ENCODE assay signal across 13 cellular contexts in the genomic region with DNA sequence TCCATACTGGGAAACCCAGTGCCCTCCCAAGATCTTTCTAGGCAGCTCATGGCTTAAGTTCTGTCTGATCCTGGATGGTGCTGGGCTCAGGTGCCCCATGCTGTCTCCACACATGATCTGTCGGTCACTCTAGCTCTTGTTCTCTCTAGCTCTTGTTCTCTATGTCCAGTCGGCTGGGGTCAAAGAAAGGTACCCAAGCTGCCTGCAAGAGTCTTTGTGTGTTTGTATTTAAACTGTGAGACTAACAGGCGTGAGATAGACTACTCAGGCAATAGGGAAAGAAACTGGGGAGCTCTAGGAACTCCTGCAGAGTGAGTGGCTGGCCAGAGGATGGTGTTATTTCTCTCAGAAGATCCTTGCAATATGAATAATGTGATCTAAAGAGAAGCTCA. TPM values are rescaled to one million over a fixed set of nuclear protein-coding genes. Genes with fewer than 3 reads are reported as not detected.
DNase-seq lines count a peak whose midpoint lies in the region; TF ChIP-seq lines count a peak whose summit lies in the region.
"Had no signal": no experiment of that assay in that cellular context is flagged by ENCODE, and none has a peak within 500 bp of the region (broad histone marks: within the 10 kb centered on the region; RNA-seq: fewer than 3 reads in every experiment).

No MANE protein-coding gene starts in this region.

- H4K20me1 ChIP-seq in smooth muscle cell (ENCODE audit: low read depth) (no peaks in the 10 kb centered on the region), mammary epithelial cell (ENCODE audit: insufficient read depth, low read length) (no peaks in the 10 kb centered on the region)

- in situ Hi-C loops in mammary epithelial cell (cut with MboI; ENCODE audit: low sequenced_read_pairs in 2 of 2): loop anchor here (5.0 to 10.0 kb wide), 3 partner anchors 160 to 310 kb away; no protein-coding TSS in a partner anchor

- H3K4me1 Mint-ChIP-seq in activated naive CD4-positive, alpha-beta T cell treated with anti-CD3 and anti-CD28 coated beads for 36 hours (ENCODE audit: low read depth): no peaks in the 10 kb centered on the region
- peaks cover 5% of the 10 kb centered on the region; the same call in 1 of the 2 replicates for H3K4me1 Mint-ChIP-seq in HFFc6 (ENCODE audit: low read depth)
- H3K4me1 Mint-ChIP-seq: activated CD4-positive, alpha-beta T cell treated with anti-CD3 and anti-CD28 coated beads, Interleukin-2, amount 10 ng/mL, durations not matched to agents 24 days and 14 days had no signal

- H3K9ac ChIP-seq in smooth muscle cell (ENCODE audit: low read depth) (no peak overlapping the region), mammary epithelial cell (ENCODE audit: insufficient read depth, low read length) (no peak overlapping the region)
- H3K9ac ChIP-seq: GM23248 had no signal

- no peaks in the 10 kb centered on the region for H3K9me3 Mint-ChIP-seq in activated naive CD4-positive, alpha-beta T cell treated with anti-CD3 and anti-CD28 coated beads for 36 hours
- H3K9me3 Mint-ChIP-seq in HFFc6: no peaks in the 10 kb centered on the region
- H3K9me3 Mint-ChIP-seq: activated CD4-positive, alpha-beta T cell treated with anti-CD3 and anti-CD28 coated beads, Interleukin-2, amount 10 ng/mL, durations not matched to agents 24 days and 14 days; CD4-positive, alpha-beta T cell had no signal

- DNase-seq in NCI-H1417 (lab: John Stamatoyannopoulos, UW) (peak in 2 of 3 experiments; percentile 31 to 70), NCI-H1417 treated with DMSO at 0.1 percent for 48 hours (lab: John Stamatoyannopoulos, UW) (no peak), WERI-Rb-1 (peak; percentile 48), kidney tubule cell (ENCODE audit: low spot score) (peak; percentile 16), smooth muscle cell (lab: John Stamatoyannopoulos, UW; ENCODE audit: unreplicated experiment) (no peak), mammary epithelial cell (no peak), HFFc6 (no peak)
- no peak for DNase-seq in activated naive CD4-positive, alpha-beta T cell treated with anti-CD3 and anti-CD28 coated beads for 36 hours

- CTCF ChIA-PET in mammary epithelial cell (lab: Charles Lee; ENCODE audit: low non-redundant PET): interaction anchor here (0.7 to 1.2 kb wide), 2 partner anchors 69 to 172 kb away, joined by 4 to 8 read pairs; no protein-coding TSS in a partner anchor
- CTCF ChIA-PET in activated naive CD4-positive, alpha-beta T cell treated with anti-CD3 and anti-CD28 coated beads for 36 hours (lab: Charles Lee): interaction anchor here (0.6 to 10.3 kb wide), 16 partner anchors 10 to 548 kb away, joined by 3 to 141 read pairs (median 4); partner anchors contain the start of gene NDUFB4

- H3K36me3 ChIP-seq in WERI-Rb-1 (no peaks in the 10 kb centered on the region), smooth muscle cell (ENCODE audit: low read depth) (no peaks in the 10 kb centered on the region), mammary epithelial cell (ENCODE audit: insufficient read depth, low read length) (no peaks in the 10 kb centered on the region)

- peak overlapping the region; percentile 21 for H2AFZ ChIP-seq in smooth muscle cell (ENCODE audit: low read depth)
- no peak overlapping the region for H2AFZ ChIP-seq in mammary epithelial cell (ENCODE audit: low read depth, low read length)
- H2AFZ ChIP-seq: GM23248 had no signal

- H3K4me1 ChIP-seq in smooth muscle cell (ENCODE audit: low read depth) (peaks cover 4% of the 10 kb centered on the region), mammary epithelial cell (ENCODE audit: insufficient read depth, low read length) (no peaks in the 10 kb centered on the region)

- WGBS in smooth muscle cell (ENCODE audit: low lambda C conversion rate): 72% methylated on average over 3 of the region's 3 CpGs
- 56% methylated on average over 3 of the region's 3 CpGs for WGBS in mammary epithelial cell (ENCODE audit: low coverage, missing lambda C conversion rate)

- dilution Hi-C loops in mammary epithelial cell (cut with HindIII; ENCODE audit: low sequenced_read_pairs): no loop called here

- no peaks in the 10 kb centered on the region for H3K9me3 ChIP-seq in WERI-Rb-1 (ENCODE audit: severe bottlenecking)
- H3K9me3 ChIP-seq in smooth muscle cell (replicated peaks; ENCODE audit: low read depth): no peaks in the 10 kb centered on the region
- no peaks in the 10 kb centered on the region for H3K9me3 ChIP-seq in mammary epithelial cell (replicated peaks; ENCODE audit: insufficient read depth, low read length)

- BruUV-seq in mammary epithelial cell (replicated peaks; lab: Mats Ljungman, UMichigan): no TSS peak

- no peaks in the 10 kb centered on the region for H3K27me3 ChIP-seq in WERI-Rb-1 (ENCODE audit: insufficient read depth, low read depth, severe bottlenecking)
- H3K27me3 ChIP-seq in smooth muscle cell (ENCODE audit: low read depth): no peaks in the 10 kb centered on the region
- H3K27me3 ChIP-seq in mammary epithelial cell (ENCODE audit: insufficient read depth, low read length): no peaks in the 10 kb centered on the region

- H3K79me2 ChIP-seq in smooth muscle cell (ENCODE audit: low read depth) (no peaks in the 10 kb centered on the region), mammary epithelial cell (ENCODE audit: insufficient read depth, low read length) (no peaks in the 10 kb centered on the region)

- no peaks in the 10 kb centered on the region for H3F3A ChIP-seq in smooth muscle cell (ENCODE audit: low read depth)

- no peak overlapping the region for H3K4me2 ChIP-seq in smooth muscle cell
- no peak overlapping the region for H3K4me2 ChIP-seq in mammary epithelial cell (ENCODE audit: insufficient read depth, low read depth, low read length)

- H3K27ac Mint-ChIP-seq in activated naive CD4-positive, alpha-beta T cell treated with anti-CD3 and anti-CD28 coated beads for 36 hours: no peak overlapping the region
- H3K27ac Mint-ChIP-seq in HFFc6: no peak overlapping the region
- H3K27ac Mint-ChIP-seq: activated CD4-positive, alpha-beta T cell treated with anti-CD3 and anti-CD28 coated beads, Interleukin-2, amount 10 ng/mL, durations not matched to agents 24 days and 14 days; CD4-positive, alpha-beta T cell had no signal

- H3K36me3 Mint-ChIP-seq in activated naive CD4-positive, alpha-beta T cell treated with anti-CD3 and anti-CD28 coated beads for 36 hours (ENCODE audit: low read depth): no peaks in the 10 kb centered on the region
- no peaks in the 10 kb centered on the region for H3K36me3 Mint-ChIP-seq in HFFc6 (ENCODE audit: low read depth)

- intact Hi-C loops in mammary epithelial cell (cut with micrococcal nuclease): loop anchor here (1.0 to 5.0 kb wide), 6 partner anchors 60 to 552 kb away; partner anchors contain the start of gene LRRC58
- intact Hi-C loops in activated naive CD4-positive, alpha-beta T cell treated with anti-CD3 and anti-CD28 coated beads for 36 hours (cut with micrococcal nuclease): loop anchor here (1.0 to 5.0 kb wide), 7 partner anchors 104 to 550 kb away; partner anchors contain the start of gene LRRC58

- TF ChIP-seq CTCF in WERI-Rb-1 (IDR thresholded peaks at IDR 0.05; ENCODE audit: low read depth, low read length): peak; percentile 32; the same call in 1 of the 2 replicates
- no peak for TF ChIP-seq CTCF in smooth muscle cell (IDR thresholded peaks at IDR 0.05; ENCODE audit: borderline replicate concordance, insufficient read depth, poor library complexity, severe bottlenecking)
- no peak for TF ChIP-seq CTCF in mammary epithelial cell (conservative IDR thresholded peaks at IDR 0.05 in 1 of 2, IDR thresholded peaks at IDR 0.05 in 1 of 2; ENCODE audit: extremely low read depth in 1 of 2, insufficient read depth in 1 of 2, low read depth in 1 of 2, low read length in 2 of 2)
- TF ChIP-seq CTCF in HFFc6 (IDR thresholded peaks at IDR 0.05): no peak

- no peak overlapping the region for H3K4me3 Mint-ChIP-seq in activated naive CD4-positive, alpha-beta T cell treated with anti-CD3 and anti-CD28 coated beads for 36 hours
- H3K4me3 Mint-ChIP-seq in HFFc6: no peak overlapping the region
- H3K4me3 Mint-ChIP-seq: activated CD4-positive, alpha-beta T cell treated with anti-CD3 and anti-CD28 coated beads, Interleukin-2, amount 10 ng/mL, durations not matched to agents 24 days and 14 days; CD4-positive, alpha-beta T cell had no signal

- H3K27ac ChIP-seq in WERI-Rb-1 (peak overlapping the region; percentile 43), smooth muscle cell (ENCODE audit: low read depth) (no peak overlapping the region), mammary epithelial cell (ENCODE audit: insufficient read depth, low read depth, low read length) (no peak overlapping the region)
- H3K27ac ChIP-seq: GM23248 had no signal

- peaks cover 5% of the 10 kb centered on the region for H3K27me3 Mint-ChIP-seq in activated naive CD4-positive, alpha-beta T cell treated with anti-CD3 and anti-CD28 coated beads for 36 hours (ENCODE audit: low read depth)
- H3K27me3 Mint-ChIP-seq in HFFc6 (ENCODE audit: insufficient read depth): peaks cover 12% of the 10 kb centered on the region

- H3K4me3 ChIP-seq in WERI-Rb-1 (ENCODE audit: low read depth, low read length): no peak overlapping the region
- no peak overlapping the region for H3K4me3 ChIP-seq in smooth muscle cell
- no peak overlapping the region for H3K4me3 ChIP-seq in mammary epithelial cell (replicated peaks in 1 of 3; ENCODE audit: insufficient read depth in 1 of 3, low read depth in 2 of 3, low read length in 3 of 3)
- H3K4me3 ChIP-seq: GM23248 had no signal

RNA-seq across cellular contexts. Expression of gene GPR156, which starts 40.2 kb away (rescaled TPM):
- total RNA-seq in smooth muscle cell (1.7 and 2.9 TPM in 2 replicates), mammary epithelial cell (1 to 10 TPM in 1 of 2 donors, under 1 TPM in 1; 0.56 to 1.2 TPM)
- polyA plus RNA-seq in smooth muscle cell (1.2 and 1.3 TPM in 2 replicates), mammary epithelial cell (0.27 TPM)
- not detected for polyA minus RNA-seq in mammary epithelial cell
- total RNA-seq in activated naive CD4-positive, alpha-beta T cell treated with anti-CD3 and anti-CD28 coated beads for 36 hours: not detected
- total RNA-seq in HFFc6 (2021; fragmentation: NEBNext Ultra II Directional; extraction: Animal tissue kit (Norgen Biotek cat#: 25700)): under 1 TPM; 0.14 to 0.29 (median 0.21) TPM
- total RNA-seq: activated CD4-positive, alpha-beta T cell treated with anti-CD3 and anti-CD28 coated beads, Interleukin-2, amount 10 ng/mL, durations not matched to agents 24 days and 14 days; GM23248; T-helper 2 cell treated with Interferon-gamma antibody and Interleukin-4, amounts not matched to agents 100 ng/mL and 5 ng/mL, for 36 hours had no signal
- polyA plus RNA-seq: aorta, GM23248 had no signal

Comparison
In these comparisons a context has a peak if more than half of its experiments do, and no peak if none do; other contexts are left out.
1. DNase-seq: peak in NCI-H1417 (2 of 3), WERI-Rb-1 (single experiment) and kidney tubule cell (single experiment); none in NCI-H1417 treated with DMSO at 0.1 percent for 48 hours (single experiment), smooth muscle cell (single experiment), mammary epithelial cell (single experiment), activated naive CD4-positive, alpha-beta T cell treated with anti-CD3 and anti-CD28 coated beads for 36 hours (single experiment) and HFFc6 (single experiment).